In the genomic region with DNA sequence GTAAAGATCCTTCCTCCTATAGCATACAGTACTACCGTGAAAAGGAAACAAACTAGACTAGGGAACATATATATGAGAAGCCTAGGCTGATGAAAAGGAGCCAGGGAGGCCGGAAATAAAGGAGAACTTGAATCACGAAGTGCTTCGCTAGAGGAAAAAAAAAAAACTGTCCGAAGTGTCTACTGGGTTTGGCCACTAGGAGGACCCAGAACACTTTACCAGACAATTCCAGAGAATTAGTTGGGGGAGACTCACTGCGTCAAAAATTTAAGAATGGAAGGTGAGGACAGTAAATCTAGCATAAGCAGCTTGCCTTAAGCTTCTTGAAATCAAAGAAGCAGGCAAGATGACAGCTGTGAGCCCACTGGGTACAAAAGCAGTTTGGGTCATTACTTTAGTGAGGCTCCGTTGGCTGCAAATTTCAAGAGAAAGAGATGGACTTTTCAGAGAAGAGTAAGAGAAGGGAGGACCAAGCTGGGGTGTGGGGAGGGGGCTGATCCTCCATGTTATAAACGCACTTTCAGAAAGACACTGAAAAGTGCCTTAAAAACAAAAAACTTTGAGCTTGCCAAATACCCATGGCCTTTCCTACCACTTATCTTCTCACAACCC, we compare ENCODE assay signal across 8 cellular contexts. TPM values are rescaled to one million over a fixed set of nuclear protein-coding genes. Genes with fewer than 3 reads are reported as not detected.
A peak's percentile ranks its signal among the peaks of the same experiment; 100 is the strongest.
DNase-seq lines count a peak whose midpoint lies in the region; ATAC-seq and TF ChIP-seq lines count a peak whose summit lies in the region.

No MANE protein-coding gene starts in this region.

- DNase-seq in D341Med (ENCODE audit: low spot score) (peak; percentile 64), HCT116 (ENCODE audit: low read depth, low spot score) (peak; percentile 47), Peyer's patch (no peak), dorsolateral prefrontal cortex (peak in 1 of 10 donors; percentile 9), mesenchymal stem cell (peak; percentile 64), GF-D8 (lab: John Stamatoyannopoulos, UW) (no peak)
- no peak for DNase-seq in stimulated activated CD4-positive, alpha-beta T cell treated with anti-CD3 and anti-CD28 coated beads, Interleukin-4, amount 100 ng/mL, for 4 hours

- H3K27me3 ChIP-seq in HCT116 (ENCODE audit: insufficient read depth, low read length) (no peaks in the 10 kb centered on the region), Peyer's patch (no peaks in the 10 kb centered on the region), dorsolateral prefrontal cortex (no peaks in the 10 kb centered on the region), mesenchymal stem cell (ENCODE audit: control insufficient read depth in 1 of 2, insufficient read depth in 1 of 2, low read length in 2 of 2) (no peaks in the 10 kb centered on the region)

- no peak overlapping the region for H2BK5ac ChIP-seq in mesenchymal stem cell (ENCODE audit: low read depth, low read length, poor library complexity, severe bottlenecking)

- H4K8ac ChIP-seq in mesenchymal stem cell (ENCODE audit: low read length), result no peak overlapping the region

- WGBS in mesenchymal stem cell, result 18% methylated on average over 6 of the region's 8 CpGs

- no peaks in the 10 kb centered on the region for H3K9me2 ChIP-seq in HCT116 (ENCODE audit: insufficient read depth)

- CTCF ChIA-PET in HCT116 (lab: Charles Lee), result interaction anchor here (0.9 to 1.9 kb wide), 9 partner anchors 9 to 321 kb away, joined by 3 to 10 read pairs (median 4); a partner anchor contains a TSS

- ATAC-seq in HCT116 (peak; percentile 73), HG02884 (IDR thresholded peaks at IDR 0.05; ENCODE audit: unreplicated experiment) (no peak)

- H3K9me3 ChIP-seq in HCT116 (ENCODE audit: control insufficient read depth in 1 of 2, insufficient read depth in 1 of 2, low read depth in 1 of 2, low read length in 2 of 2) (no peaks in the 10 kb centered on the region), Peyer's patch (no peaks in the 10 kb centered on the region), mesenchymal stem cell (ENCODE audit: control insufficient read depth, low read length) (no peaks in the 10 kb centered on the region)

- no peak overlapping the region for H3K4ac ChIP-seq in mesenchymal stem cell (ENCODE audit: low read depth in 1 of 2, low read length in 2 of 2)

- H4K20me1 ChIP-seq in HCT116 (ENCODE audit: insufficient read depth), result no peaks in the 10 kb centered on the region

- H3K36me3 ChIP-seq in HCT116 (ENCODE audit: control insufficient read depth in 1 of 2, insufficient read depth in 2 of 2, low read length in 2 of 2) (no peaks in the 10 kb centered on the region), Peyer's patch (no peaks in the 10 kb centered on the region), mesenchymal stem cell (ENCODE audit: control insufficient read depth in 1 of 2, insufficient read depth in 2 of 2, low read depth in 1 of 2, low read length in 2 of 2) (no peaks in the 10 kb centered on the region)

- no TSS peak for BruUV-seq in HCT116 (replicated peaks; lab: Mats Ljungman, UMichigan)

- RAD21 ChIA-PET in HCT116 (lab: Charles Lee; ENCODE audit: low non-redundant PET in 1 of 2, low total read pairs in 2 of 2, uncharacterized antibody in 2 of 2, unreplicated experiment in 2 of 2), result no interaction called here

- TF ChIP-seq POLR2A in HCT116 (IDR thresholded peaks at IDR 0.05; ENCODE audit: borderline replicate concordance, extremely low read depth, insufficient read depth, insufficient read length) (no peak), Peyer's patch (IDR thresholded peaks at IDR 0.05) (no peak)

- POLR2A ChIA-PET in HCT116 (lab: Charles Lee), result no interaction called here

- peak; percentile 83 for TF ChIP-seq RAD21 in HCT116 (IDR thresholded peaks at IDR 0.05; ENCODE audit: low read depth)

- no peak overlapping the region for H3K23ac ChIP-seq in mesenchymal stem cell (ENCODE audit: low read length in 2 of 2)

- H2AK5ac ChIP-seq in mesenchymal stem cell (ENCODE audit: low read length, severe bottlenecking), result no peak overlapping the region

- H4K91ac ChIP-seq in mesenchymal stem cell (ENCODE audit: low read length), result no peak overlapping the region

- H2BK120ac ChIP-seq in mesenchymal stem cell (ENCODE audit: low read depth, low read length), result no peak overlapping the region

- H3K4me1 ChIP-seq in HCT116 (ENCODE audit: control insufficient read depth in 1 of 2, insufficient read depth in 2 of 2, low read length in 2 of 2) (peaks cover 3 to 19% of the 10 kb centered on the region in 2 experiments; a peak in 3 of 4 replicates), Peyer's patch (peaks cover 0 to 8% (median 0%) of the 10 kb centered on the region in 4 donors), mesenchymal stem cell (ENCODE audit: control insufficient read depth, insufficient read depth, low read depth, low read length) (peaks cover 4% of the 10 kb centered on the region)

- H3K79me1 ChIP-seq in mesenchymal stem cell (replicated peaks; ENCODE audit: low read length, poor library complexity, severe bottlenecking), result no peaks in the 10 kb centered on the region

- H3K14ac ChIP-seq in mesenchymal stem cell (ENCODE audit: low read length in 2 of 2), result no peak overlapping the region

- H2BK12ac ChIP-seq in mesenchymal stem cell (ENCODE audit: low read length in 2 of 2), result no peak overlapping the region

- TF ChIP-seq CTCF in HCT116 (IDR thresholded peaks at IDR 0.05 in 2 of 3, conservative IDR thresholded peaks at IDR 0.05 in 1 of 3; ENCODE audit: borderline replicate concordance in 1 of 3, insufficient read depth in 1 of 3, low read depth in 2 of 3, low read length in 2 of 3) (peak; percentile 72 to 85 (median 75); a peak in 5 of 6 replicates), Peyer's patch (IDR thresholded peaks at IDR 0.05) (peak; percentile 47 to 69 (median 62)), dorsolateral prefrontal cortex (IDR thresholded peaks at IDR 0.05 in 54 of 56, conservative IDR thresholded peaks at IDR 0.05 in 2 of 56; ENCODE audit: low read depth in 1 of 56, partially characterized antibody in 56 of 56) (peak; percentile 45 to 80 (median 71))

- no peak overlapping the region for H2BK15ac ChIP-seq in mesenchymal stem cell (ENCODE audit: low read depth, poor library complexity, severe bottlenecking)

- no peak overlapping the region for H3K27ac ChIP-seq in HCT116 (ENCODE audit: low read depth, low read length)
- no peak overlapping the region for H3K27ac ChIP-seq in Peyer's patch
- no peak overlapping the region for H3K27ac ChIP-seq in dorsolateral prefrontal cortex
- no peak overlapping the region for H3K27ac ChIP-seq in mesenchymal stem cell (ENCODE audit: low read length, poor library complexity, severe bottlenecking)

- H3K79me2 ChIP-seq in HCT116 (ENCODE audit: insufficient read depth, low read length), result no peaks in the 10 kb centered on the region

- no peak overlapping the region for H3K18ac ChIP-seq in mesenchymal stem cell (ENCODE audit: low read depth in 1 of 2, low read length in 2 of 2)

- H2AFZ ChIP-seq in HCT116 (ENCODE audit: low read depth, low read length, poor library complexity, severe bottlenecking) (peak overlapping the region; percentile 80), mesenchymal stem cell (ENCODE audit: low read depth, low read length) (no peak overlapping the region)

- H3K4me3 ChIP-seq in HCT116 (replicated peaks in 1 of 2; ENCODE audit: low read depth in 1 of 2, low read length in 2 of 2), result no peak overlapping the region
- no peak overlapping the region for H3K4me3 ChIP-seq in Peyer's patch
- peak overlapping the region in 12 of 59 donors; percentile 1 to 33 (median 6) for H3K4me3 ChIP-seq in dorsolateral prefrontal cortex
- H3K4me3 ChIP-seq in mesenchymal stem cell (ENCODE audit: insufficient read depth in 1 of 2, low read depth in 1 of 2, low read length in 2 of 2), result no peak overlapping the region

- H3K4me2 ChIP-seq in HCT116 (ENCODE audit: low read length) (peak overlapping the region; percentile 49), mesenchymal stem cell (ENCODE audit: low read length, poor library complexity, severe bottlenecking) (no peak overlapping the region)

- intact Hi-C loops in HCT116 (cut with micrococcal nuclease) (loop anchor here (1.0 kb wide), 1 partner anchor 205 kb away; no protein-coding TSS in a partner anchor), dorsolateral prefrontal cortex (cut with DNase I) (loop anchor here in 1 of 2 donors (5.0 to 10.0 kb wide), 2 partner anchors 205 to 312 kb away; a partner anchor contains a TSS)

- H3K9ac ChIP-seq in HCT116 (ENCODE audit: low read length), result no peak overlapping the region
- peak overlapping the region; percentile 64 for H3K9ac ChIP-seq in mesenchymal stem cell (ENCODE audit: low read length)

TF ChIP-seq in HCT116, 20 proteins besides CTCF, POLR2A, EP300 and RAD21:
- TF ChIP-seq, protein P1, sequence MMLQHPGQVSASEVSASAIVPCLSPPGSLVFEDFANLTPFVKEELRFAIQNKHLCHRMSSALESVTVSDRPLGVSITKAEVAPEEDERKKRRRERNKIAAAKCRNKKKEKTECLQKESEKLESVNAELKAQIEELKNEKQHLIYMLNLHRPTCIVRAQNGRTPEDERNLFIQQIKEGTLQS (IDR thresholded peaks at IDR 0.05), result no peak
- TF ChIP-seq YY1 (IDR thresholded peaks at IDR 0.05; ENCODE audit: extremely low read depth, insufficient replicate concordance, low read depth, low read length), result peak; percentile 7

RNA-seq across cellular contexts. Expression of a gene that starts 47.4 kb away (rescaled TPM):
- total RNA-seq in HCT116 (2021; ENCODE audit: unreplicated experiment), result 29.0 TPM
- polyA plus RNA-seq in HCT116 (2012), result 60.4 and 81.2 TPM in 2 replicates
- 10 to 100 TPM; 21.5 to 81.4 (median 51.2) TPM for total RNA-seq in Peyer's patch
- 10 to 100 TPM; 11.8 to 97.5 (median 27.5) TPM for total RNA-seq in dorsolateral prefrontal cortex
- polyA plus RNA-seq in mesenchymal stem cell (2013, experiment 1 of 2), result 110 TPM
- 108 TPM for polyA plus RNA-seq in mesenchymal stem cell (2013, experiment 2 of 2)

Comparison
In these comparisons a context has a peak if more than half of its experiments do, and no peak if none do; other contexts are left out.
1. DNase-seq: peak in D341Med (single experiment), HCT116 (single experiment) and mesenchymal stem cell (single experiment); none in Peyer's patch (0 of 3), GF-D8 (single experiment) and stimulated activated CD4-positive, alpha-beta T cell treated with anti-CD3 and anti-CD28 coated beads, Interleukin-4, amount 100 ng/mL, for 4 hours (0 of 2).
2. Peak in every context shown above with its lines, with median percentiles within 50 percentile points of each other: CTCF ChIP-seq.